Comparison of ENCODE assay signal across 10 cellular contexts in genomic region chr3:158731525-158731924, GRCh38. TPM values are rescaled to one million over a fixed set of nuclear protein-coding genes. Genes with fewer than 3 reads are reported as not detected.
DNase-seq lines count a peak whose midpoint lies in the region; ATAC-seq lines count a peak whose summit lies in the region.
"Had no signal": no experiment of that assay in that cellular context is flagged by ENCODE, and none has a peak within 500 bp of the region (broad histone marks: within the 10 kb centered on the region; RNA-seq: fewer than 3 reads in every experiment).

No MANE protein-coding gene starts in this region.

- H3K9me3 Mint-ChIP-seq in activated naive CD8-positive, alpha-beta T cell treated with anti-CD3 and anti-CD28 coated beads, Interleukin-2, amount 10 ng/mL, durations not matched to agents 7 days and 5 days: peaks cover 1% of the 10 kb centered on the region
- H3K9me3 Mint-ChIP-seq in immature natural killer cell: peaks cover 0 to 3% (median 0%) of the 10 kb centered on the region in 6 donors
- H3K9me3 Mint-ChIP-seq in stimulated activated naive B cell treated with anti-CD40 and anti-IgM and Interleukin-4, amounts not matched to agents 10 μg/mL and 1 μg/mL and 100 μg/mL, for 72 hours: peaks cover 0 to 9% of the 10 kb centered on the region in 2 donors

- H3K27me3 Mint-ChIP-seq in activated naive CD8-positive, alpha-beta T cell treated with anti-CD3 and anti-CD28 coated beads, Interleukin-2, amount 10 ng/mL, durations not matched to agents 7 days and 5 days: peaks cover 7% of the 10 kb centered on the region
- H3K27me3 Mint-ChIP-seq in immature natural killer cell (ENCODE audit: low read depth in 3 of 3): peaks cover 0 to 1% (median 0%) of the 10 kb centered on the region in 3 donors
- peaks cover 4 to 20% of the 10 kb centered on the region in 2 donors for H3K27me3 Mint-ChIP-seq in stimulated activated naive B cell treated with anti-CD40 and anti-IgM and Interleukin-4, amounts not matched to agents 10 μg/mL and 1 μg/mL and 100 μg/mL, for 72 hours

- peaks cover 2% of the 10 kb centered on the region for H3K36me3 Mint-ChIP-seq in activated naive CD8-positive, alpha-beta T cell treated with anti-CD3 and anti-CD28 coated beads, Interleukin-2, amount 10 ng/mL, durations not matched to agents 7 days and 5 days
- no peaks in the 10 kb centered on the region for H3K36me3 Mint-ChIP-seq in immature natural killer cell
- peaks cover 16 to 32% of the 10 kb centered on the region in 2 donors for H3K36me3 Mint-ChIP-seq in stimulated activated naive B cell treated with anti-CD40 and anti-IgM and Interleukin-4, amounts not matched to agents 10 μg/mL and 1 μg/mL and 100 μg/mL, for 72 hours

- POLR2A ChIA-PET in activated naive CD8-positive, alpha-beta T cell treated with anti-CD3 and anti-CD28 coated beads, Interleukin-2, amount 10 ng/mL, durations not matched to agents 7 days and 5 days (lab: Charles Lee): no interaction called here

- DNase-seq in DMS 273 (lab: John Stamatoyannopoulos, UW; ENCODE audit: unreplicated experiment) (peak; percentile 48), DMS 273 treated with DMSO at 0.1 percent for 48 hours (lab: John Stamatoyannopoulos, UW) (no peak), immature natural killer cell (no peak), NOMO-1 (lab: John Stamatoyannopoulos, UW; ENCODE audit: unreplicated experiment in 2 of 2) (no peak), pons (ENCODE audit: low spot score) (no peak)
- DNase-seq in activated naive CD8-positive, alpha-beta T cell treated with anti-CD3 and anti-CD28 coated beads, Interleukin-2, amount 10 ng/mL, durations not matched to agents 7 days and 5 days: no peak
- no peak for DNase-seq in stimulated activated naive B cell treated with anti-CD40 and anti-IgM and Interleukin-4, amounts not matched to agents 10 μg/mL and 1 μg/mL and 100 μg/mL, for 72 hours
- DNase-seq: NCI-H1436 treated with DMSO at 0.1 percent for 48 hours had no signal

- ATAC-seq in activated naive CD8-positive, alpha-beta T cell treated with anti-CD3 and anti-CD28 coated beads, Interleukin-2, amount 10 ng/mL, durations not matched to agents 7 days and 5 days (ENCODE audit: low read depth): no peak
- no peak for ATAC-seq in stimulated activated naive B cell treated with anti-CD40 and anti-IgM and Interleukin-4, amounts not matched to agents 10 μg/mL and 1 μg/mL and 100 μg/mL, for 72 hours (replicated peaks)
- ATAC-seq in GM18870 (IDR thresholded peaks at IDR 0.05; ENCODE audit: unreplicated experiment): no peak

- peak overlapping the region; percentile 14 for H3K4me3 Mint-ChIP-seq in activated naive CD8-positive, alpha-beta T cell treated with anti-CD3 and anti-CD28 coated beads, Interleukin-2, amount 10 ng/mL, durations not matched to agents 7 days and 5 days
- H3K4me3 Mint-ChIP-seq in immature natural killer cell: peak overlapping the region; percentile 68 to 72 (median 72)
- peak overlapping the region; percentile 78 to 81 for H3K4me3 Mint-ChIP-seq in stimulated activated naive B cell treated with anti-CD40 and anti-IgM and Interleukin-4, amounts not matched to agents 10 μg/mL and 1 μg/mL and 100 μg/mL, for 72 hours

- H3K27ac Mint-ChIP-seq in activated naive CD8-positive, alpha-beta T cell treated with anti-CD3 and anti-CD28 coated beads, Interleukin-2, amount 10 ng/mL, durations not matched to agents 7 days and 5 days: no peak overlapping the region
- H3K27ac Mint-ChIP-seq in immature natural killer cell: no peak overlapping the region
- H3K27ac Mint-ChIP-seq in stimulated activated naive B cell treated with anti-CD40 and anti-IgM and Interleukin-4, amounts not matched to agents 10 μg/mL and 1 μg/mL and 100 μg/mL, for 72 hours: no peak overlapping the region

- peaks cover 7% of the 10 kb centered on the region for H3K4me1 Mint-ChIP-seq in activated naive CD8-positive, alpha-beta T cell treated with anti-CD3 and anti-CD28 coated beads, Interleukin-2, amount 10 ng/mL, durations not matched to agents 7 days and 5 days
- peaks cover 13 to 22% of the 10 kb centered on the region in 2 donors for H3K4me1 Mint-ChIP-seq in immature natural killer cell
- H3K4me1 Mint-ChIP-seq in stimulated activated naive B cell treated with anti-CD40 and anti-IgM and Interleukin-4, amounts not matched to agents 10 μg/mL and 1 μg/mL and 100 μg/mL, for 72 hours: peaks cover 13 to 20% of the 10 kb centered on the region in 2 donors

RNA-seq across cellular contexts. Expression of gene RARRES1, which starts 0.7 kb away (rescaled TPM):
- not detected for total RNA-seq in activated naive CD8-positive, alpha-beta T cell treated with anti-CD3 and anti-CD28 coated beads, Interleukin-2, amount 10 ng/mL, durations not matched to agents 7 days and 5 days
- polyA plus RNA-seq in immature natural killer cell: not detected
- total RNA-seq: H4 had no signal

RNA-seq across cellular contexts. Expression of gene LXN, which starts 59.1 kb away (rescaled TPM):
- 1 to 10 TPM; 7.7 to 8.7 TPM for total RNA-seq in activated naive CD8-positive, alpha-beta T cell treated with anti-CD3 and anti-CD28 coated beads, Interleukin-2, amount 10 ng/mL, durations not matched to agents 7 days and 5 days
- polyA plus RNA-seq in immature natural killer cell: 10 to 100 TPM in 1 of 3 donors, 1 to 10 TPM in 2; 7.5 to 12.1 (median 9.5) TPM

Comparison
In these comparisons a context has a peak if more than half of its experiments do, and no peak if none do; other contexts are left out.
1. H3K4me3 Mint-ChIP-seq: peak in every context shown above with its lines; median percentile 80 in stimulated activated naive B cell treated with anti-CD40 and anti-IgM and Interleukin-4, amounts not matched to agents 10 μg/mL and 1 μg/mL and 100 μg/mL, for 72 hours; 72 in immature natural killer cell; 14 in activated naive CD8-positive, alpha-beta T cell treated with anti-CD3 and anti-CD28 coated beads, Interleukin-2, amount 10 ng/mL, durations not matched to agents 7 days and 5 days.